In genomic region chr11:103892603-103893002, GRCh38 we compare ENCODE assay signal across 13 cellular contexts.
A peak's percentile ranks its signal among the peaks of the same experiment; 100 is the strongest.
DNase-seq lines count a peak whose midpoint lies in the region; ATAC-seq, FAIRE-seq and TF ChIP-seq lines count a peak whose summit lies in the region.
"Had no signal": no experiment of that assay in that cellular context is flagged by ENCODE, and none has a peak within 500 bp of the region (broad histone marks: within the 10 kb centered on the region; RNA-seq: fewer than 3 reads in every experiment).

No MANE protein-coding gene starts in this region.

- no peak for TF ChIP-seq POLR2A in uterus (IDR thresholded peaks at IDR 0.05)

- no peak for ATAC-seq in activated T-cell treated with anti-CD3 and anti-CD28 coated beads, Interleukin-2, amount 50 U/mL, for 4 hours
- ATAC-seq: T-helper 17 cell had no signal

- DNase-seq in AG20443 (ENCODE audit: low spot score), result peak; percentile 52
- peak; percentile 24 for DNase-seq in HTR-8/SVneo (ENCODE audit: insufficient read length, low spot score)
- peak; percentile 45 for DNase-seq in amniotic epithelial cell (ENCODE audit: low read depth)
- peak; percentile 92 for DNase-seq in islet precursor cell
- DNase-seq in activated T-cell treated with anti-CD3 and anti-CD28 coated beads, Interleukin-2, amount 50 U/mL, for 4 hours, result no peak
- DNase-seq in NCI-H748 (lab: John Stamatoyannopoulos, UW; ENCODE audit: unreplicated experiment), result no peak
- no peak for DNase-seq in uterus
- no peak for DNase-seq in GM13977 (ENCODE audit: low spot score)
- DNase-seq: activated naive CD4-positive, alpha-beta T cell treated with Interleukin-2 at 50 U/mL for 16 hours; stimulated activated CD4-positive, alpha-beta T cell treated with anti-CD3 and anti-CD28 coated beads, Interleukin-4, amount 100 ng/mL, for 1 hour; stimulated activated naive CD4-positive, alpha-beta T cell treated with Interleukin-2 at 50 U/mL for 16 hours; T-helper 17 cell had no signal

- no peak overlapping the region for H3K4me3 ChIP-seq in uterus
- H3K4me3 ChIP-seq: BLaER1 had no signal

- H3K36me3 Mint-ChIP-seq in activated T-cell treated with anti-CD3 and anti-CD28 coated beads, Interleukin-2, amount 50 U/mL, for 4 hours (ENCODE audit: insufficient read depth), result no peaks in the 10 kb centered on the region

- H3K36me3 ChIP-seq in uterus, result no peaks in the 10 kb centered on the region
- H3K36me3 ChIP-seq: BLaER1 had no signal

- H3K27me3 Mint-ChIP-seq in activated T-cell treated with anti-CD3 and anti-CD28 coated beads, Interleukin-2, amount 50 U/mL, for 4 hours (ENCODE audit: low read depth), result no peaks in the 10 kb centered on the region
- H3K27me3 Mint-ChIP-seq: T-helper 17 cell had no signal

- peaks cover 18% of the 10 kb centered on the region for H3K9me3 Mint-ChIP-seq in activated T-cell treated with anti-CD3 and anti-CD28 coated beads, Interleukin-2, amount 50 U/mL, for 4 hours

- no peak for FAIRE-seq in HTR-8/SVneo (lab: Jason Lieb, UNC)

- in situ Hi-C loops in GM13977 (cut with MboI; ENCODE audit: low pct_unique_long_range_greater_than_20kb, low sequenced_read_pairs, unreplicated experiment), result no loop called here

- intact Hi-C loops in uterus (cut with DNase I; ENCODE audit: low total_unique reads), result no loop called here

- H3K27ac ChIP-seq in uterus, result no peak overlapping the region
- H3K27ac ChIP-seq: BLaER1 had no signal

- no peaks in the 10 kb centered on the region for H3K4me1 Mint-ChIP-seq in activated T-cell treated with anti-CD3 and anti-CD28 coated beads, Interleukin-2, amount 50 U/mL, for 4 hours (ENCODE audit: low read depth)
- H3K4me1 Mint-ChIP-seq: T-helper 17 cell had no signal

- no peaks in the 10 kb centered on the region for H3K27me3 ChIP-seq in uterus
- H3K27me3 ChIP-seq: BLaER1 had no signal

- H3K9me3 ChIP-seq in uterus, result no peaks in the 10 kb centered on the region

- TF ChIP-seq CTCF in uterus (IDR thresholded peaks at IDR 0.05) (no peak), GM13977 (IDR thresholded peaks at IDR 0.05; ENCODE audit: extremely low read depth, insufficient read depth, missing control alignments) (no peak)

- no peak overlapping the region for H3K4me3 Mint-ChIP-seq in activated T-cell treated with anti-CD3 and anti-CD28 coated beads, Interleukin-2, amount 50 U/mL, for 4 hours
- H3K4me3 Mint-ChIP-seq: T-helper 17 cell had no signal

- no peaks in the 10 kb centered on the region for H3K4me1 ChIP-seq in uterus

Comparison
In these comparisons a context has a peak if more than half of its experiments do, and no peak if none do; other contexts are left out.
1. DNase-seq: peak in AG20443 (single experiment), HTR-8/SVneo (single experiment), amniotic epithelial cell (single experiment) and islet precursor cell (single experiment); none in activated T-cell treated with anti-CD3 and anti-CD28 coated beads, Interleukin-2, amount 50 U/mL, for 4 hours (single experiment), NCI-H748 (single experiment), uterus (0 of 2) and GM13977 (single experiment).